ENCODE assay signal across 1 cellular context in genomic region chr9:128629852-128630545, GRCh38.
TF ChIP-seq lines count a peak whose summit lies in the region.

No MANE protein-coding gene starts in this region.

TF ChIP-seq in GM23338, 12 proteins besides CTCF, POLR2A, EP300 and RAD21:
- TF ChIP-seq ZNF114 (CRISPR knock-in tag; IDR thresholded peaks at IDR 0.05), result no peak
- no peak for TF ChIP-seq EZH2 (IDR thresholded peaks at IDR 0.05; ENCODE audit: low read depth, unreplicated experiment)
- no peak for TF ChIP-seq EZH2phosphoT487 (IDR thresholded peaks at IDR 0.05; ENCODE audit: unreplicated experiment)
